12 cellular contexts compared by ENCODE assay signal in genomic region chr19:45376045-45376724, GRCh38. TPM values are rescaled to one million over a fixed set of nuclear protein-coding genes. Genes with fewer than 3 reads are reported as not detected.
DNase-seq lines count a peak whose midpoint lies in the region; ATAC-seq, FAIRE-seq and TF ChIP-seq lines count a peak whose summit lies in the region.
"Had no signal": no experiment of that assay in that cellular context is flagged by ENCODE, and none has a peak within 500 bp of the region (broad histone marks: within the 10 kb centered on the region; RNA-seq: fewer than 3 reads in every experiment).

No MANE protein-coding gene starts in this region.

- H3K56ac ChIP-seq in mesendoderm (ENCODE audit: low read length): peak overlapping the region; percentile 49

- H2BK120ac ChIP-seq in mesendoderm (ENCODE audit: low read depth, low read length): no peak overlapping the region

- ATAC-seq in HG03432 (IDR thresholded peaks at IDR 0.05; ENCODE audit: unreplicated experiment): no peak
- no peak for ATAC-seq in activated naive CD8-positive, alpha-beta T cell treated with anti-CD3 and anti-CD28 coated beads, Interleukin-2, amount 50 U/mL, for 24 hours

- no peak overlapping the region for H3K4me2 ChIP-seq in mesendoderm (ENCODE audit: low read length)

- TF ChIP-seq CTCF in AG09309 (IDR thresholded peaks at IDR 0.05; ENCODE audit: control insufficient read depth, insufficient read depth, low read depth, low read length, missing control alignments) (no peak), epithelial cell of esophagus (IDR thresholded peaks at IDR 0.05; ENCODE audit: insufficient read depth, low read depth, low read length, missing control alignments) (no peak), D721Med (IDR thresholded peaks at IDR 0.05; ENCODE audit: insufficient read depth, missing control alignments) (no peak)

- no peak overlapping the region for H3K27ac ChIP-seq in mesendoderm (ENCODE audit: low read depth, low read length)

- no peaks in the 10 kb centered on the region for H3K27me3 ChIP-seq in mesendoderm (ENCODE audit: insufficient read depth, low read length, poor library complexity)

- no peak overlapping the region for H3K9ac ChIP-seq in mesendoderm (ENCODE audit: low read length)

- no peaks in the 10 kb centered on the region for H3K4me1 Mint-ChIP-seq in activated naive CD8-positive, alpha-beta T cell treated with anti-CD3 and anti-CD28 coated beads, Interleukin-2, amount 50 U/mL, for 24 hours

- no peak overlapping the region for H3K18ac ChIP-seq in mesendoderm (ENCODE audit: low read length)

- H3K9me3 Mint-ChIP-seq in activated naive CD8-positive, alpha-beta T cell treated with anti-CD3 and anti-CD28 coated beads, Interleukin-2, amount 50 U/mL, for 24 hours: no peaks in the 10 kb centered on the region

- H3K36me3 Mint-ChIP-seq in activated naive CD8-positive, alpha-beta T cell treated with anti-CD3 and anti-CD28 coated beads, Interleukin-2, amount 50 U/mL, for 24 hours (ENCODE audit: low read depth): no peaks in the 10 kb centered on the region

- H3K4ac ChIP-seq in mesendoderm (ENCODE audit: low read depth, low read length): peak overlapping the region; percentile 6

- no peaks in the 10 kb centered on the region for H3K4me1 ChIP-seq in mesendoderm (ENCODE audit: control insufficient read depth, low read depth, low read length)

- no peak overlapping the region for H2AK5ac ChIP-seq in mesendoderm (ENCODE audit: low read length)

- H4K5ac ChIP-seq in mesendoderm (ENCODE audit: low read length): no peak overlapping the region

- no peak overlapping the region for H4K8ac ChIP-seq in mesendoderm (ENCODE audit: low read depth, low read length)

- no peaks in the 10 kb centered on the region for H3K36me3 ChIP-seq in mesendoderm (ENCODE audit: control insufficient read depth, insufficient read depth, low read length)

- H3K27me3 Mint-ChIP-seq in activated naive CD8-positive, alpha-beta T cell treated with anti-CD3 and anti-CD28 coated beads, Interleukin-2, amount 50 U/mL, for 24 hours: no peaks in the 10 kb centered on the region

- no peak overlapping the region for H3K23ac ChIP-seq in mesendoderm (ENCODE audit: low read length)

- no peak overlapping the region for H3K4me3 Mint-ChIP-seq in activated naive CD8-positive, alpha-beta T cell treated with anti-CD3 and anti-CD28 coated beads, Interleukin-2, amount 50 U/mL, for 24 hours

- no CpG with 5 or more reads among the region's 13 CpGs for WGBS in mesendoderm (ENCODE audit: extremely low coverage, insufficient coverage, low lambda C conversion rate)

- no peaks in the 10 kb centered on the region for H3K79me2 ChIP-seq in mesendoderm (ENCODE audit: control insufficient read depth, insufficient read depth, low read length)

- no peak overlapping the region for H2BK15ac ChIP-seq in mesendoderm (replicated peaks; ENCODE audit: low read depth)

- no peak for FAIRE-seq in D721Med (lab: Jason Lieb, UNC)
- FAIRE-seq: G401.6 had no signal

- H3K79me1 ChIP-seq in mesendoderm (ENCODE audit: low read length): no peaks in the 10 kb centered on the region

- H2BK5ac ChIP-seq in mesendoderm (ENCODE audit: low read length): no peak overlapping the region

- no peak overlapping the region for H3K27ac Mint-ChIP-seq in activated naive CD8-positive, alpha-beta T cell treated with anti-CD3 and anti-CD28 coated beads, Interleukin-2, amount 50 U/mL, for 24 hours

- H3K4me3 ChIP-seq in AG09309 (ENCODE audit: control insufficient read depth, low read depth, low read length) (no peak overlapping the region), epithelial cell of esophagus (ENCODE audit: low read length) (no peak overlapping the region), mesendoderm (ENCODE audit: low read length) (no peak overlapping the region)

- DNase-seq in AG09309 (ENCODE audit: low read depth) (peak; percentile 91), NCI-H1048 (lab: John Stamatoyannopoulos, UW) (peak; percentile 39), epithelial cell of esophagus (ENCODE audit: low read depth) (peak; percentile 56), mesendoderm (peak; percentile 97), HT-29 (ENCODE audit: low spot score) (no peak), D721Med (ENCODE audit: insufficient read length, low spot score) (no peak)
- DNase-seq in activated naive CD8-positive, alpha-beta T cell treated with anti-CD3 and anti-CD28 coated beads, Interleukin-2, amount 50 U/mL, for 24 hours: no peak
- DNase-seq: activated gamma-delta T cell, SHP77 treated with DMSO at 0.1 percent for 48 hours had no signal

RNA-seq across cellular contexts. Expression of gene ERCC2, which starts 5.8 kb away (rescaled TPM):
- polyA plus RNA-seq in mesendoderm (2013, experiment 1 of 2): 51.8 TPM
- polyA plus RNA-seq in mesendoderm (2013, experiment 2 of 2): 56.8 TPM
- total RNA-seq in HT-29 (2014; rRNA removed; shearing (Covaris generic)): 40.9 and 49.8 TPM in 2 replicates

RNA-seq across cellular contexts. Expression of gene PPP1R13L, which starts 28.7 kb away (rescaled TPM):
- polyA plus RNA-seq in mesendoderm (2013, experiment 1 of 2): 40.0 TPM
- polyA plus RNA-seq in mesendoderm (2013, experiment 2 of 2): 39.1 TPM
- 47.8 and 48.0 TPM in 2 replicates for total RNA-seq in HT-29 (2014; rRNA removed; shearing (Covaris generic))
- polyA plus RNA-seq: neural cell had no signal

RNA-seq across cellular contexts. Expression of gene POLR1G, which starts 30.3 kb away (rescaled TPM):
- polyA plus RNA-seq in mesendoderm (2013, experiment 1 of 2): 53.1 TPM
- polyA plus RNA-seq in mesendoderm (2013, experiment 2 of 2): 52.0 TPM
- 51.7 and 68.2 TPM in 2 replicates for total RNA-seq in HT-29 (2014; rRNA removed; shearing (Covaris generic))

RNA-seq across cellular contexts. Expression of gene KLC3, which starts 35.6 kb away (rescaled TPM):
- 1.1 TPM for polyA plus RNA-seq in mesendoderm (2013, experiment 1 of 2)
- 1.3 TPM for polyA plus RNA-seq in mesendoderm (2013, experiment 2 of 2)
- 0.05 and 0.64 TPM in 2 replicates for total RNA-seq in HT-29 (2014; rRNA removed; shearing (Covaris generic))
- polyA plus RNA-seq: neural cell had no signal

RNA-seq across cellular contexts. Expression of gene ERCC1, which starts 47.5 kb away (rescaled TPM):
- 41.5 TPM for polyA plus RNA-seq in mesendoderm (2013, experiment 1 of 2)
- polyA plus RNA-seq in mesendoderm (2013, experiment 2 of 2): 39.9 TPM
- total RNA-seq in HT-29 (2014; rRNA removed; shearing (Covaris generic)): 154 and 159 TPM in 2 replicates

Comparison
In these comparisons a context has a peak if more than half of its experiments do, and no peak if none do; other contexts are left out.
1. DNase-seq: peak in AG09309 (single experiment), NCI-H1048 (single experiment), epithelial cell of esophagus (single experiment) and mesendoderm (single experiment); none in HT-29 (single experiment), activated naive CD8-positive, alpha-beta T cell treated with anti-CD3 and anti-CD28 coated beads, Interleukin-2, amount 50 U/mL, for 24 hours (single experiment) and D721Med (single experiment).